In genomic region chr7:18770154-18770807, GRCh38 we compare ENCODE assay signal across 12 cellular contexts.
A peak's percentile ranks its signal among the peaks of the same experiment; 100 is the strongest.
DNase-seq lines count a peak whose midpoint lies in the region; ATAC-seq and TF ChIP-seq lines count a peak whose summit lies in the region.
"Had no signal": no experiment of that assay in that cellular context is flagged by ENCODE, and none has a peak within 500 bp of the region (broad histone marks: within the 10 kb centered on the region; RNA-seq: fewer than 3 reads in every experiment).

No MANE protein-coding gene starts in this region.

- POLR2A ChIA-PET in activated CD4-positive, alpha-beta T cell treated with anti-CD3 and anti-CD28 coated beads, Interleukin-2, amount 10 ng/mL, durations not matched to agents 7 days and 5 days (lab: Charles Lee), result no interaction called here

- H3K4me3 Mint-ChIP-seq in activated CD4-positive, alpha-beta T cell treated with anti-CD3 and anti-CD28 coated beads, Interleukin-2, amount 10 ng/mL, durations not matched to agents 7 days and 5 days, result no peak overlapping the region

- no peaks in the 10 kb centered on the region for H3K4me1 Mint-ChIP-seq in activated CD4-positive, alpha-beta T cell treated with anti-CD3 and anti-CD28 coated beads, Interleukin-2, amount 10 ng/mL, durations not matched to agents 7 days and 5 days

- DNase-seq in AG10803 (ENCODE audit: low read depth), result peak; percentile 83
- DNase-seq in NB4 (ENCODE audit: low read depth), result peak; percentile 14
- DNase-seq in dermis blood vessel endothelial cell, result peak; percentile 24
- DNase-seq in activated T-cell treated with anti-CD3 and anti-CD28 coated beads for 4 hours, result no peak
- DNase-seq in activated CD4-positive, alpha-beta T cell treated with anti-CD3 and anti-CD28 coated beads, Interleukin-2, amount 10 ng/mL, durations not matched to agents 7 days and 5 days, result no peak
- no peak for DNase-seq in KBM-7
- DNase-seq: amygdala, Right ventricle myocardium superior, uterus had no signal

- peaks cover 21% of the 10 kb centered on the region for H3K4me1 ChIP-seq in mesodermal cell (ENCODE audit: control insufficient read depth, insufficient read depth, low read length, poor library complexity, severe bottlenecking)
- H3K4me1 ChIP-seq: uterus had no signal

- CTCF ChIA-PET in activated CD4-positive, alpha-beta T cell treated with anti-CD3 and anti-CD28 coated beads, Interleukin-2, amount 10 ng/mL, durations not matched to agents 7 days and 5 days (lab: Charles Lee), result no interaction called here

- in situ Hi-C loops in KBM-7 (cut with MboI; ENCODE audit: low pct_unique_long_range_greater_than_20kb, low sequenced_read_pairs), result no loop called here

- peak overlapping the region; percentile 20 for H3K27ac ChIP-seq in mesodermal cell (ENCODE audit: low read depth, low read length, severe bottlenecking)
- H3K27ac ChIP-seq: C4-2B, uterus had no signal

- H3K4me3 ChIP-seq in AG10803 (ENCODE audit: low read length) (no peak overlapping the region), NB4 (ENCODE audit: low read depth, low read length) (no peak overlapping the region), mesodermal cell (ENCODE audit: extremely low read depth, insufficient read depth, low read length, poor library complexity, severe bottlenecking) (no peak overlapping the region)
- H3K4me3 ChIP-seq: uterus had no signal

- TF ChIP-seq CTCF in AG10803 (conservative IDR thresholded peaks at IDR 0.05; ENCODE audit: low read length), result no peak
- TF ChIP-seq CTCF in NB4 (IDR thresholded peaks at IDR 0.05; ENCODE audit: low read depth, low read length), result no peak

- ATAC-seq in GM21619 (IDR thresholded peaks at IDR 0.05; ENCODE audit: unreplicated experiment), result no peak

- WGBS in mesodermal cell (ENCODE audit: insufficient coverage in 2 of 2), 2 experiments, result 92% methylated on average over 2 to 6 of the region's 7 CpGs

- no peaks in the 10 kb centered on the region for H3K9me3 Mint-ChIP-seq in activated CD4-positive, alpha-beta T cell treated with anti-CD3 and anti-CD28 coated beads, Interleukin-2, amount 10 ng/mL, durations not matched to agents 7 days and 5 days

- no peaks in the 10 kb centered on the region for H3K9me3 ChIP-seq in mesodermal cell (ENCODE audit: control insufficient read depth, low read length)
- H3K9me3 ChIP-seq: uterus had no signal

- no peaks in the 10 kb centered on the region for H3K36me3 ChIP-seq in mesodermal cell (ENCODE audit: control insufficient read depth, insufficient read depth, low read length)
- H3K36me3 ChIP-seq: uterus had no signal

- no peaks in the 10 kb centered on the region for H3K36me3 Mint-ChIP-seq in activated CD4-positive, alpha-beta T cell treated with anti-CD3 and anti-CD28 coated beads, Interleukin-2, amount 10 ng/mL, durations not matched to agents 7 days and 5 days (ENCODE audit: low read depth)

- H3K27ac Mint-ChIP-seq in activated CD4-positive, alpha-beta T cell treated with anti-CD3 and anti-CD28 coated beads, Interleukin-2, amount 10 ng/mL, durations not matched to agents 7 days and 5 days, result no peak overlapping the region

- TF ChIP-seq POLR2A in NB4 (IDR thresholded peaks at IDR 0.05; ENCODE audit: extremely low read depth, insufficient read length), result no peak

- no peaks in the 10 kb centered on the region for H3K27me3 Mint-ChIP-seq in activated CD4-positive, alpha-beta T cell treated with anti-CD3 and anti-CD28 coated beads, Interleukin-2, amount 10 ng/mL, durations not matched to agents 7 days and 5 days

Comparison
In these comparisons a context has a peak if more than half of its experiments do, and no peak if none do; other contexts are left out.
1. DNase-seq: peak in AG10803 (single experiment), NB4 (single experiment) and dermis blood vessel endothelial cell (single experiment); none in activated T-cell treated with anti-CD3 and anti-CD28 coated beads for 4 hours (single experiment), activated CD4-positive, alpha-beta T cell treated with anti-CD3 and anti-CD28 coated beads, Interleukin-2, amount 10 ng/mL, durations not matched to agents 7 days and 5 days (single experiment) and KBM-7 (single experiment).